14 cellular contexts compared by ENCODE assay signal in the genomic region with DNA sequence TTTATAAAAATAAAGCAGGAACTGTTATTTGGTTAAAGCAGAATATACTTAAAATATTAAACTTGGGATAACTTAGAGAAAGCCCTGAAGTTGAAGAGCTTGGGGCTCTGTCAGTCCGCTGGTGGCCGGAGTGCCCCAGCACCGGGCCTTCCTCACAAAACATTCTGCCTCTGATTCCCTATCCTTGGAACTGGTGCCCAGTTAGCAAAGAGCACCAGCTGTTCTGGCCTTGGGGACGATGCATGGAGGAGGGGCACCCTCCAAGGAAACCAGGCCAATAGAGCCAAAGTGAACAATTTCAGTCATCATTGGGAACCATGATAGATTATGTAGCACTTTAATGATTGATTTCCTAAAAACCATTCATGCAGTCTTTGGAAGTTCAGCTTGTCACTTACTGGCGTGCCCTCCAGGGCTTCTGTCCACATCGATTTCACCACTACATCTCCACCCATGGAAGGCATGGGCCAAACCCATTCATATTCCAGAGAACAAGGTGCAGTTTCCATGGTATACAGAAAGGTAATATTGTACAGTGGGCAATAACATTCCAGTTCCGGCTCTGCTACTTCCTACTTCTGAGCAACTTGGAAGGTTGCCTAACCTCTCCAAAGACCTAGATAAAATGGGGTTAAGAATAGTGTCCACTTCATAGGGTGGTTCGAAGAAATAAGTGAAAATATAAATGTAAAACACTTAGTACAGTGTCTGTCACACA.
A peak's percentile ranks its signal among the peaks of the same experiment; 100 is the strongest.
DNase-seq lines count a peak whose midpoint lies in the region; ATAC-seq and TF ChIP-seq lines count a peak whose summit lies in the region.
"Had no signal": no experiment of that assay in that cellular context is flagged by ENCODE, and none has a peak within 500 bp of the region (broad histone marks: within the 10 kb centered on the region; RNA-seq: fewer than 3 reads in every experiment).

No MANE protein-coding gene starts in this region.

- ATAC-seq in HCT116 (peak; percentile 67), T-cell (replicated peaks in 1 of 4) (no peak), HG03159 (IDR thresholded peaks at IDR 0.05; ENCODE audit: unreplicated experiment) (no peak)
- ATAC-seq: GM12878; stimulated activated effector memory CD8-positive, alpha-beta T cell treated with anti-CD3 and anti-CD28 coated beads, Interleukin-12 subunit alpha, Interleukin-12 subunit beta, amount 100 ng/mL, for 72 hours had no signal

- H3K9me2 ChIP-seq in HCT116 (ENCODE audit: insufficient read depth) = no peaks in the 10 kb centered on the region

- H3K27me3 ChIP-seq in HCT116 (ENCODE audit: insufficient read depth, low read length) = no peaks in the 10 kb centered on the region
- H3K27me3 ChIP-seq in left ventricle myocardium inferior (ENCODE audit: low read depth) = no peaks in the 10 kb centered on the region
- H3K27me3 ChIP-seq in skeletal muscle tissue (ENCODE audit: control insufficient read depth in 3 of 3, insufficient read depth in 3 of 3, low read length in 3 of 3) = no peaks in the 10 kb centered on the region
- no peaks in the 10 kb centered on the region for H3K27me3 ChIP-seq in MG63
- H3K27me3 ChIP-seq in CD8-positive, alpha-beta memory T cell (ENCODE audit: insufficient read depth, low read length, poor library complexity, severe bottlenecking) = no peaks in the 10 kb centered on the region

- RAD21 ChIA-PET in HCT116 (lab: Charles Lee; ENCODE audit: low non-redundant PET in 1 of 2, low total read pairs in 2 of 2, uncharacterized antibody in 2 of 2, unreplicated experiment in 2 of 2) = no interaction called here

- peaks cover 55 to 61% (median 59%) of the 10 kb centered on the region in 3 donors for H3K4me1 Mint-ChIP-seq in T-cell
- H3K4me1 Mint-ChIP-seq in CD8-positive, alpha-beta memory T cell = peaks cover 31 to 49% (median 40%) of the 10 kb centered on the region in 3 donors

- peak overlapping the region; percentile 73 for H3K4me2 ChIP-seq in HCT116 (ENCODE audit: low read length)

- peak overlapping the region in 1 of 2 experiments; percentile 38; a peak in 2 of 4 replicates for H3K4me3 ChIP-seq in HCT116 (replicated peaks in 1 of 2; ENCODE audit: low read depth in 1 of 2, low read length in 2 of 2)
- H3K4me3 ChIP-seq in left ventricle myocardium inferior = no peak overlapping the region
- no peak overlapping the region for H3K4me3 ChIP-seq in skeletal muscle tissue (ENCODE audit: low read length in 3 of 3)
- no peak overlapping the region for H3K4me3 ChIP-seq in MG63
- H3K4me3 ChIP-seq in CD8-positive, alpha-beta memory T cell (ENCODE audit: low read length) = no peak overlapping the region
- H3K4me3 ChIP-seq: GM12878 had no signal

- H3K27ac ChIP-seq in HCT116 (ENCODE audit: low read depth, low read length) = peak overlapping the region; percentile 72
- H3K27ac ChIP-seq in left ventricle myocardium inferior (replicated peaks) = peak overlapping the region; percentile 84
- peak overlapping the region; percentile 92 for H3K27ac ChIP-seq in skeletal muscle tissue (ENCODE audit: low read depth, low read length)
- H3K27ac ChIP-seq in CD8-positive, alpha-beta memory T cell (ENCODE audit: low read depth, low read length) = no peak overlapping the region

- H2AFZ ChIP-seq in HCT116 (ENCODE audit: low read depth, low read length, poor library complexity, severe bottlenecking) = no peak overlapping the region

- H3K27me3 Mint-ChIP-seq in T-cell = no peaks in the 10 kb centered on the region
- H3K27me3 Mint-ChIP-seq in CD8-positive, alpha-beta memory T cell = no peaks in the 10 kb centered on the region

- H3K79me2 ChIP-seq in HCT116 (ENCODE audit: insufficient read depth, low read length) = no peaks in the 10 kb centered on the region

- no peak for TF ChIP-seq RAD21 in HCT116 (IDR thresholded peaks at IDR 0.05; ENCODE audit: low read depth)

- BruUV-seq in HCT116 (replicated peaks; lab: Mats Ljungman, UMichigan) = no TSS peak

- H3K4me3 Mint-ChIP-seq in T-cell = no peak overlapping the region
- H3K4me3 Mint-ChIP-seq in CD8-positive, alpha-beta memory T cell = no peak overlapping the region
- H3K4me3 Mint-ChIP-seq: stimulated activated effector memory CD8-positive, alpha-beta T cell treated with anti-CD3 and anti-CD28 coated beads, Interleukin-12 subunit alpha, Interleukin-12 subunit beta, amount 100 ng/mL, for 72 hours had no signal

- H3K36me3 ChIP-seq in HCT116 (ENCODE audit: control insufficient read depth in 1 of 2, insufficient read depth in 2 of 2, low read length in 2 of 2) (no peaks in the 10 kb centered on the region), left ventricle myocardium inferior (no peaks in the 10 kb centered on the region), skeletal muscle tissue (ENCODE audit: control insufficient read depth in 3 of 3, insufficient read depth in 3 of 3, low read length in 3 of 3) (no peaks in the 10 kb centered on the region), MG63 (peaks cover 3% of the 10 kb centered on the region; the same call in 1 of the 2 replicates)
- H3K36me3 ChIP-seq in CD8-positive, alpha-beta memory T cell (ENCODE audit: insufficient read depth, low read length) = no peaks in the 10 kb centered on the region

- DNase-seq in HCT116 (ENCODE audit: low read depth, low spot score) (peak; percentile 18), T-cell (no peak), left ventricle myocardium inferior (no peak), MG63 (no peak)
- no peak for DNase-seq in CD8-positive, alpha-beta memory T cell
- no peak for DNase-seq in activated CD4-positive, alpha-beta T cell treated with anti-CD3 and anti-CD28 coated beads, Interleukin-2, amount 50 U/mL, for 48 hours
- DNase-seq: activated CD4-positive, alpha-beta T cell treated with anti-CD3 and anti-CD28 coated beads for 4 hours; activated naive CD4-positive, alpha-beta T cell; NCI-H2171 treated with DMSO at 0.1 percent for 48 hours; stimulated activated CD4-positive, alpha-beta T cell treated with anti-CD3 and anti-CD28 coated beads, Interleukin-15, amount 100 ng/mL, for 24 hours had no signal

- H3K9me3 Mint-ChIP-seq in T-cell = no peaks in the 10 kb centered on the region
- no peaks in the 10 kb centered on the region for H3K9me3 Mint-ChIP-seq in CD8-positive, alpha-beta memory T cell
- H3K9me3 Mint-ChIP-seq: stimulated activated effector memory CD8-positive, alpha-beta T cell treated with anti-CD3 and anti-CD28 coated beads, Interleukin-12 subunit alpha, Interleukin-12 subunit beta, amount 100 ng/mL, for 72 hours had no signal

- no peaks in the 10 kb centered on the region for H4K20me1 ChIP-seq in HCT116 (ENCODE audit: insufficient read depth)

- H3K9ac ChIP-seq in HCT116 (ENCODE audit: low read length) (peak overlapping the region; percentile 37), skeletal muscle tissue (ENCODE audit: low read depth in 1 of 3, low read length in 3 of 3) (no peak overlapping the region)

- TF ChIP-seq CTCF in HCT116 (IDR thresholded peaks at IDR 0.05 in 2 of 3, conservative IDR thresholded peaks at IDR 0.05 in 1 of 3; ENCODE audit: borderline replicate concordance in 1 of 3, insufficient read depth in 1 of 3, low read depth in 2 of 3, low read length in 2 of 3) = no peak
- no peak for TF ChIP-seq CTCF in left ventricle myocardium inferior (IDR thresholded peaks at IDR 0.05; ENCODE audit: borderline replicate concordance)

- H3K4me1 ChIP-seq in HCT116 (ENCODE audit: control insufficient read depth in 1 of 2, insufficient read depth in 2 of 2, low read length in 2 of 2) = peaks cover 33 to 42% of the 10 kb centered on the region in 2 experiments
- H3K4me1 ChIP-seq in left ventricle myocardium inferior = peaks cover 82% of the 10 kb centered on the region
- peaks cover 47 to 68% (median 53%) of the 10 kb centered on the region in 3 donors for H3K4me1 ChIP-seq in skeletal muscle tissue (ENCODE audit: control insufficient read depth in 3 of 3, insufficient read depth in 3 of 3, low read length in 3 of 3)
- H3K4me1 ChIP-seq in CD8-positive, alpha-beta memory T cell (ENCODE audit: insufficient read depth, low read length) = peaks cover 15% of the 10 kb centered on the region

- no peak for TF ChIP-seq POLR2A in HCT116 (IDR thresholded peaks at IDR 0.05; ENCODE audit: borderline replicate concordance, extremely low read depth, insufficient read depth, insufficient read length)

- peaks cover 30% of the 10 kb centered on the region for H3K36me3 Mint-ChIP-seq in T-cell
- H3K36me3 Mint-ChIP-seq in CD8-positive, alpha-beta memory T cell = peaks cover 0 to 11% (median 6%) of the 10 kb centered on the region in 3 donors

- CTCF ChIA-PET in HCT116 (lab: Charles Lee) = no interaction called here
- CTCF ChIA-PET in T-cell (lab: Charles Lee) = no interaction called here
- CTCF ChIA-PET in CD8-positive, alpha-beta memory T cell (lab: Charles Lee) = no interaction called here

- H3K27ac Mint-ChIP-seq in T-cell = peak overlapping the region; percentile 5 to 10
- no peak overlapping the region for H3K27ac Mint-ChIP-seq in CD8-positive, alpha-beta memory T cell

- intact Hi-C loops in HCT116 (cut with micrococcal nuclease) (no loop called here), left ventricle myocardium inferior (cut with micrococcal nuclease) (no loop called here)

- no peaks in the 10 kb centered on the region for H3K9me3 ChIP-seq in HCT116 (ENCODE audit: control insufficient read depth in 1 of 2, insufficient read depth in 1 of 2, low read depth in 1 of 2, low read length in 2 of 2)
- no peaks in the 10 kb centered on the region for H3K9me3 ChIP-seq in left ventricle myocardium inferior (replicated peaks)
- no peaks in the 10 kb centered on the region for H3K9me3 ChIP-seq in skeletal muscle tissue (ENCODE audit: control insufficient read depth in 3 of 3, low read length in 3 of 3)
- no peaks in the 10 kb centered on the region for H3K9me3 ChIP-seq in MG63
- H3K9me3 ChIP-seq in CD8-positive, alpha-beta memory T cell (ENCODE audit: low read length) = no peaks in the 10 kb centered on the region

- POLR2A ChIA-PET in HCT116 (lab: Charles Lee) = no interaction called here
- POLR2A ChIA-PET in T-cell (lab: Charles Lee) = interaction anchor here in 1 of 2 donors (0.6 kb wide), 1 partner anchor 16 kb away, joined by 3 read pairs; no protein-coding TSS in a partner anchor
- POLR2A ChIA-PET in CD8-positive, alpha-beta memory T cell (lab: Charles Lee) = no interaction called here

TF ChIP-seq in HCT116, 20 proteins besides CTCF, POLR2A, EP300 and RAD21:
- TF ChIP-seq ZFX (IDR thresholded peaks at IDR 0.05) = no peak
- TF ChIP-seq SP1 (IDR thresholded peaks at IDR 0.05; ENCODE audit: low read depth) = peak; percentile 3; the same call in 1 of the 2 replicates

Comparison
In these comparisons a context has a peak if more than half of its experiments do, and no peak if none do; other contexts are left out.
1. H3K27ac Mint-ChIP-seq: peak in T-cell (2 of 2); none in CD8-positive, alpha-beta memory T cell (0 of 8).